9 cellular contexts compared by ENCODE assay signal in genomic region chr10:944034-944831, GRCh38. TPM values are rescaled to one million over a fixed set of nuclear protein-coding genes. Genes with fewer than 3 reads are reported as not detected.
DNase-seq lines count a peak whose midpoint lies in the region; ATAC-seq and TF ChIP-seq lines count a peak whose summit lies in the region.
"Had no signal": no experiment of that assay in that cellular context is flagged by ENCODE, and none has a peak within 500 bp of the region (broad histone marks: within the 10 kb centered on the region; RNA-seq: fewer than 3 reads in every experiment).

No MANE protein-coding gene starts in this region.

- no peaks in the 10 kb centered on the region for H3K27me3 Mint-ChIP-seq in activated T-cell treated with anti-CD3 and anti-CD28 coated beads, Interleukin-2, amount 50 U/mL, for 72 hours (ENCODE audit: low read depth)
- H3K27me3 Mint-ChIP-seq in stimulated activated memory B cell treated with anti-CD40 and anti-IgM and Interleukin-4, amounts not matched to agents 10 μg/mL and 1 μg/mL and 100 μg/mL, for 72 hours, result peaks cover 11% of the 10 kb centered on the region
- peaks cover 48% of the 10 kb centered on the region for H3K27me3 Mint-ChIP-seq in nephron progenitor cell (ENCODE audit: low read depth, poor library complexity)
- H3K27me3 Mint-ChIP-seq: natural killer cell treated with Interleukin-12 subunit alpha and Interleukin-12 subunit beta and Interleukin-15 and Interleukin-18, amount 100 ng/mL, for 72 hours had no signal

- no peak overlapping the region for H3K4me3 Mint-ChIP-seq in activated T-cell treated with anti-CD3 and anti-CD28 coated beads, Interleukin-2, amount 50 U/mL, for 72 hours
- H3K4me3 Mint-ChIP-seq in stimulated activated memory B cell treated with anti-CD40 and anti-IgM and Interleukin-4, amounts not matched to agents 10 μg/mL and 1 μg/mL and 100 μg/mL, for 72 hours, result peak overlapping the region; percentile 67
- no peak overlapping the region for H3K4me3 Mint-ChIP-seq in nephron progenitor cell
- H3K4me3 Mint-ChIP-seq: natural killer cell treated with Interleukin-12 subunit alpha and Interleukin-12 subunit beta and Interleukin-15 and Interleukin-18, amount 100 ng/mL, for 72 hours had no signal

- ATAC-seq in GM18907 (IDR thresholded peaks at IDR 0.05; ENCODE audit: unreplicated experiment) (peak; percentile 42), HG03045 (IDR thresholded peaks at IDR 0.05; ENCODE audit: unreplicated experiment) (no peak)
- peak; percentile 40 to 57 for ATAC-seq in activated T-cell treated with anti-CD3 and anti-CD28 coated beads, Interleukin-2, amount 50 U/mL, for 72 hours (replicated peaks in 1 of 2)
- ATAC-seq in stimulated activated memory B cell treated with anti-CD40 and anti-IgM and Interleukin-4, amounts not matched to agents 10 μg/mL and 1 μg/mL and 100 μg/mL, for 72 hours, result peak; percentile 81

- H3K36me3 Mint-ChIP-seq in activated T-cell treated with anti-CD3 and anti-CD28 coated beads, Interleukin-2, amount 50 U/mL, for 72 hours (ENCODE audit: insufficient read depth in 2 of 2), result no peaks in the 10 kb centered on the region
- peaks cover under 1% of the 10 kb centered on the region for H3K36me3 Mint-ChIP-seq in stimulated activated memory B cell treated with anti-CD40 and anti-IgM and Interleukin-4, amounts not matched to agents 10 μg/mL and 1 μg/mL and 100 μg/mL, for 72 hours
- no peaks in the 10 kb centered on the region for H3K36me3 Mint-ChIP-seq in nephron progenitor cell (ENCODE audit: low read depth)
- H3K36me3 Mint-ChIP-seq: natural killer cell treated with Interleukin-12 subunit alpha and Interleukin-12 subunit beta and Interleukin-15 and Interleukin-18, amount 100 ng/mL, for 72 hours had no signal

- no peaks in the 10 kb centered on the region for H3K9me3 ChIP-seq in left ventricle myocardium inferior (replicated peaks)

- peaks cover 28% of the 10 kb centered on the region for H3K4me1 Mint-ChIP-seq in activated T-cell treated with anti-CD3 and anti-CD28 coated beads, Interleukin-2, amount 50 U/mL, for 72 hours (ENCODE audit: low read depth)
- peaks cover 28% of the 10 kb centered on the region for H3K4me1 Mint-ChIP-seq in stimulated activated memory B cell treated with anti-CD40 and anti-IgM and Interleukin-4, amounts not matched to agents 10 μg/mL and 1 μg/mL and 100 μg/mL, for 72 hours
- peaks cover 5% of the 10 kb centered on the region for H3K4me1 Mint-ChIP-seq in nephron progenitor cell

- TF ChIP-seq CTCF in left ventricle myocardium inferior (IDR thresholded peaks at IDR 0.05; ENCODE audit: borderline replicate concordance) (no peak), nephron progenitor cell (IDR thresholded peaks at IDR 0.05) (no peak)

- no peaks in the 10 kb centered on the region for H3K9me3 Mint-ChIP-seq in activated T-cell treated with anti-CD3 and anti-CD28 coated beads, Interleukin-2, amount 50 U/mL, for 72 hours
- no peaks in the 10 kb centered on the region for H3K9me3 Mint-ChIP-seq in stimulated activated memory B cell treated with anti-CD40 and anti-IgM and Interleukin-4, amounts not matched to agents 10 μg/mL and 1 μg/mL and 100 μg/mL, for 72 hours
- no peaks in the 10 kb centered on the region for H3K9me3 Mint-ChIP-seq in nephron progenitor cell
- H3K9me3 Mint-ChIP-seq: natural killer cell treated with Interleukin-12 subunit alpha and Interleukin-12 subunit beta and Interleukin-15 and Interleukin-18, amount 100 ng/mL, for 72 hours had no signal

- H3K27ac ChIP-seq in left ventricle myocardium inferior (replicated peaks), result peak overlapping the region; percentile 70

- DNase-seq in activated T-cell treated with anti-CD3 and anti-CD28 coated beads, Interleukin-2, amount 50 U/mL, for 72 hours, result peak; percentile 11 to 19
- DNase-seq in left ventricle myocardium inferior (peak; percentile 59), nephron progenitor cell (no peak), 8988T (no peak)

- H3K27me3 ChIP-seq in left ventricle myocardium inferior (ENCODE audit: low read depth), result no peaks in the 10 kb centered on the region

- H3K4me1 ChIP-seq in left ventricle myocardium inferior, result no peaks in the 10 kb centered on the region

- intact Hi-C loops in left ventricle myocardium inferior (cut with micrococcal nuclease), result no loop called here

- TF ChIP-seq RAD21 in Ishikawa (IDR thresholded peaks at IDR 0.05; ENCODE audit: low read depth), result no peak

- no peak overlapping the region for H3K4me3 ChIP-seq in left ventricle myocardium inferior

- H3K36me3 ChIP-seq in left ventricle myocardium inferior, result no peaks in the 10 kb centered on the region

- H3K27ac Mint-ChIP-seq in activated T-cell treated with anti-CD3 and anti-CD28 coated beads, Interleukin-2, amount 50 U/mL, for 72 hours, result no peak overlapping the region
- H3K27ac Mint-ChIP-seq in stimulated activated memory B cell treated with anti-CD40 and anti-IgM and Interleukin-4, amounts not matched to agents 10 μg/mL and 1 μg/mL and 100 μg/mL, for 72 hours, result peak overlapping the region; percentile 96
- H3K27ac Mint-ChIP-seq in nephron progenitor cell, result no peak overlapping the region

- TF ChIP-seq EP300 in Ishikawa (IDR thresholded peaks at IDR 0.05; ENCODE audit: borderline replicate concordance), result no peak

TF ChIP-seq in Ishikawa, 13 proteins besides CTCF, POLR2A, EP300 and RAD21:
- TF ChIP-seq REST (IDR thresholded peaks at IDR 0.05; ENCODE audit: low read depth) (no peak), FOXM1 (IDR thresholded peaks at IDR 0.05; ENCODE audit: borderline replicate concordance, low read depth) (no peak), USF1 (IDR thresholded peaks at IDR 0.05) (no peak), NFIC (IDR thresholded peaks at IDR 0.05) (no peak), TEAD4 (IDR thresholded peaks at IDR 0.05) (peak; percentile 63), CREB1 (IDR thresholded peaks at IDR 0.05; ENCODE audit: low read depth) (no peak), YY1 (IDR thresholded peaks at IDR 0.05; ENCODE audit: low read depth) (no peak), TCF12 (IDR thresholded peaks at IDR 0.05; ENCODE audit: low read depth) (0 out of 2 replicates have a peak, but pooled peaks have one; percentile 28), ZBTB7A (IDR thresholded peaks at IDR 0.05; ENCODE audit: low read depth) (no peak), MAX (IDR thresholded peaks at IDR 0.05) (no peak), EGR1 (IDR thresholded peaks at IDR 0.05) (no peak)

RNA-seq across cellular contexts. Expression of gene LARP4B, which starts 12.7 kb away (rescaled TPM):
- total RNA-seq in activated T-cell treated with anti-CD3 and anti-CD28 coated beads, Interleukin-2, amount 50 U/mL, for 72 hours, result 100 to 1,000 TPM; 103 to 109 TPM
- 64.2 TPM for total RNA-seq in left ventricle myocardium inferior

RNA-seq across cellular contexts. Expression of gene GTPBP4, which starts 44.0 kb away (rescaled TPM):
- total RNA-seq in activated T-cell treated with anti-CD3 and anti-CD28 coated beads, Interleukin-2, amount 50 U/mL, for 72 hours, result 10 to 100 TPM; 76.9 to 78.1 TPM
- 33.8 TPM for total RNA-seq in left ventricle myocardium inferior

Comparison
In these comparisons a context has a peak if more than half of its experiments do, and no peak if none do; other contexts are left out.
1. DNase-seq: peak in activated T-cell treated with anti-CD3 and anti-CD28 coated beads, Interleukin-2, amount 50 U/mL, for 72 hours (2 of 2) and left ventricle myocardium inferior (single experiment); none in nephron progenitor cell (single experiment) and 8988T (single experiment).